Comparison of ENCODE assay signal across 19 cellular contexts in genomic region chr1:38507563-38507962, GRCh38.
DNase-seq lines count a peak whose midpoint lies in the region; ATAC-seq, FAIRE-seq and TF ChIP-seq lines count a peak whose summit lies in the region.
"Had no signal": no experiment of that assay in that cellular context is flagged by ENCODE, and none has a peak within 500 bp of the region (broad histone marks: within the 10 kb centered on the region; RNA-seq: fewer than 3 reads in every experiment).

No MANE protein-coding gene starts in this region.

- H3K27me3 Mint-ChIP-seq in activated naive CD4-positive, alpha-beta T cell treated with anti-CD3 and anti-CD28 coated beads, Interleukin-2, amount 10 ng/mL, durations not matched to agents 7 days and 5 days, result peaks cover 50% of the 10 kb centered on the region

- H3K4me3 ChIP-seq in K562, result no peak overlapping the region
- H3K4me3 ChIP-seq: BLaER1 treated with 17β-estradiol and CSF1 and Interleukin-3, amounts not matched to agents 10 nM and 100 nM had no signal

- H3K9me1 ChIP-seq in K562 (ENCODE audit: control insufficient read depth, insufficient read depth, low read length), result no peaks in the 10 kb centered on the region

- intact Hi-C loops in K562 (cut with micrococcal nuclease), result loop anchor here (10.0 kb wide), 1 partner anchor 473 kb away; no protein-coding TSS in a partner anchor

- H3K4me2 ChIP-seq in K562 (ENCODE audit: insufficient read depth, low read length), result no peak overlapping the region; the same call in 1 of the 2 replicates

- TF ChIP-seq POLR2A in K562 (conservative IDR thresholded peaks at IDR 0.05), result no peak

- H4K20me1 ChIP-seq in K562 (replicated peaks; ENCODE audit: control insufficient read depth, insufficient read depth, low read length), result no peaks in the 10 kb centered on the region
- H4K20me1 ChIP-seq: BLaER1 treated with 17β-estradiol and CSF1 and Interleukin-3, amounts not matched to agents 10 nM and 100 nM had no signal

- no peak overlapping the region for H3K4me3 Mint-ChIP-seq in activated naive CD4-positive, alpha-beta T cell treated with anti-CD3 and anti-CD28 coated beads, Interleukin-2, amount 10 ng/mL, durations not matched to agents 7 days and 5 days
- H3K4me3 Mint-ChIP-seq: B cell; CD8-positive, alpha-beta T cell; H9; IgD-negative memory B cell had no signal

- H3K79me2 ChIP-seq in K562 (ENCODE audit: control insufficient read depth, insufficient read depth, low read length), result no peaks in the 10 kb centered on the region

- peaks cover 7 to 28% of the 10 kb centered on the region in 2 experiments; a peak in 4 of 5 replicates for H3K4me1 ChIP-seq in K562 (replicated peaks in 1 of 2; ENCODE audit: control insufficient read depth in 2 of 2, insufficient read depth in 2 of 2, low read length in 2 of 2)

- H3K36me3 ChIP-seq in K562 (ENCODE audit: control insufficient read depth, insufficient read depth, low read length), result no peaks in the 10 kb centered on the region
- H3K36me3 ChIP-seq: BLaER1 treated with 17β-estradiol and CSF1 and Interleukin-3, amounts not matched to agents 10 nM and 100 nM had no signal

- no peak overlapping the region for H3K9ac ChIP-seq in K562 (ENCODE audit: insufficient read depth in 1 of 2, low read depth in 2 of 2, low read length in 2 of 2)
- H3K9ac ChIP-seq: BLaER1 treated with 17β-estradiol and CSF1 and Interleukin-3, amounts not matched to agents 10 nM and 100 nM had no signal

- H3K9me3 Mint-ChIP-seq in activated naive CD4-positive, alpha-beta T cell treated with anti-CD3 and anti-CD28 coated beads, Interleukin-2, amount 10 ng/mL, durations not matched to agents 7 days and 5 days, result no peaks in the 10 kb centered on the region
- H3K9me3 Mint-ChIP-seq: CD8-positive, alpha-beta T cell; H9; IgD-negative memory B cell had no signal

- H3K9me3 ChIP-seq in K562 (replicated peaks; ENCODE audit: control insufficient read depth, insufficient read depth, low read depth, low read length), result no peaks in the 10 kb centered on the region
- H3K9me3 ChIP-seq: BLaER1 treated with 17β-estradiol and CSF1 and Interleukin-3, amounts not matched to agents 10 nM and 100 nM had no signal

- no peaks in the 10 kb centered on the region; a peak in 2 of 5 replicates for H3K27me3 ChIP-seq in K562 (ENCODE audit: control insufficient read depth in 2 of 2, insufficient read depth in 2 of 2, low read length in 2 of 2)
- H3K27me3 ChIP-seq: BLaER1 treated with 17β-estradiol and CSF1 and Interleukin-3, amounts not matched to agents 10 nM and 100 nM had no signal

- DNase-seq in NCI-H2171 treated with DMSO at 0.1 percent for 48 hours (lab: John Stamatoyannopoulos, UW) (peak; percentile 15), NCI-H2171 (lab: John Stamatoyannopoulos, UW) (no peak), K562 (ENCODE audit: extremely low read depth in 1 of 4, low spot score in 3 of 4) (no peak), HEK293T (ENCODE audit: extremely low spot score) (no peak)
- no peak for DNase-seq in activated naive CD4-positive, alpha-beta T cell treated with anti-CD3 and anti-CD28 coated beads, Interleukin-2, amount 10 ng/mL, durations not matched to agents 7 days and 5 days
- DNase-seq in activated naive CD4-positive, alpha-beta T cell (lab: John Stamatoyannopoulos, UW), result no peak
- DNase-seq: 8988T; Calu3; CD8-positive, alpha-beta T cell; DMS79 treated with DMSO at 0.1 percent for 48 hours; GF-D8; H9 had no signal

- no TSS peak for BruUV-seq in K562 (replicated peaks; lab: Mats Ljungman, UMichigan)

- no peaks in the 10 kb centered on the region for H3K36me3 Mint-ChIP-seq in activated naive CD4-positive, alpha-beta T cell treated with anti-CD3 and anti-CD28 coated beads, Interleukin-2, amount 10 ng/mL, durations not matched to agents 7 days and 5 days
- H3K36me3 Mint-ChIP-seq: CD8-positive, alpha-beta T cell; IgD-negative memory B cell had no signal

- no peak for TF ChIP-seq EP300 in K562 (IDR thresholded peaks at IDR 0.05; ENCODE audit: low read length)

- ATAC-seq in K562 (no peak), HG03565 (IDR thresholded peaks at IDR 0.05; ENCODE audit: unreplicated experiment) (no peak), HG02852 (IDR thresholded peaks at IDR 0.05; ENCODE audit: unreplicated experiment) (no peak)
- ATAC-seq: CD8-positive, alpha-beta T cell; HepG2 had no signal

- CTCF ChIA-PET in activated naive CD4-positive, alpha-beta T cell treated with anti-CD3 and anti-CD28 coated beads, Interleukin-2, amount 10 ng/mL, durations not matched to agents 7 days and 5 days (lab: Charles Lee), result no interaction called here
- CTCF ChIA-PET in K562 (lab: Yijun Ruan, JAX; ENCODE audit: low intra/inter-chr PET ratio), result no interaction called here
- CTCF ChIA-PET in HEK293T (lab: Yijun Ruan, JAX), result no interaction called here

- in situ Hi-C loops in K562 (cut with MboI), result no loop called here

- no peak for TF ChIP-seq RAD21 in K562 (CRISPR knock-in tag; conservative IDR thresholded peaks at IDR 0.05 in 1 of 2, IDR thresholded peaks at IDR 0.05 in 1 of 2)

- peak overlapping the region; percentile 69; the same call in 1 of the 2 replicates for H2AFZ ChIP-seq in K562 (ENCODE audit: low read depth, low read length)

- POLR2A ChIA-PET in K562 (lab: Yijun Ruan, JAX), result interaction anchor here (1.4 to 1.6 kb wide), 2 partner anchors 11 to 18 kb away, joined by 4 to 5 read pairs; no protein-coding TSS in a partner anchor
- POLR2A ChIA-PET in HEK293T (lab: Yijun Ruan, JAX), result no interaction called here

- no peak for FAIRE-seq in K562 (lab: Jason Lieb, UNC)
- FAIRE-seq: HepG2, HTR-8/SVneo had no signal

- WGBS in K562 (ENCODE audit: insufficient coverage, low coverage, missing lambda C conversion rate), result 63% methylated on average over 6 of the region's 6 CpGs

- no peaks in the 10 kb centered on the region for H3K4me1 Mint-ChIP-seq in activated naive CD4-positive, alpha-beta T cell treated with anti-CD3 and anti-CD28 coated beads, Interleukin-2, amount 10 ng/mL, durations not matched to agents 7 days and 5 days

- TF ChIP-seq CTCF in K562 (IDR thresholded peaks at IDR 0.05 in 2 of 3, conservative IDR thresholded peaks at IDR 0.05 in 1 of 3; ENCODE audit: insufficient read depth in 2 of 3, low read depth in 1 of 3, low read length in 3 of 3), result no peak

- peak overlapping the region; percentile 33 for H3K27ac Mint-ChIP-seq in activated naive CD4-positive, alpha-beta T cell treated with anti-CD3 and anti-CD28 coated beads, Interleukin-2, amount 10 ng/mL, durations not matched to agents 7 days and 5 days
- H3K27ac Mint-ChIP-seq: B cell; CD8-positive, alpha-beta T cell had no signal

- no peak overlapping the region for H3K27ac ChIP-seq in K562 (ENCODE audit: extremely low read depth, low read depth, low read length)
- H3K27ac ChIP-seq: BLaER1 treated with 17β-estradiol and CSF1 and Interleukin-3, amounts not matched to agents 10 nM and 100 nM had no signal

TF ChIP-seq in K562, 482 proteins besides CTCF, POLR2A, EP300 and RAD21 (continues in another document):
- no peak for TF ChIP-seq NR4A1 (CRISPR knock-in tag; IDR thresholded peaks at IDR 0.05)
- TF ChIP-seq NR4A1 (tag; IDR thresholded peaks at IDR 0.05), result no peak
- no peak for TF ChIP-seq NR2C2 (CRISPR knock-in tag; IDR thresholded peaks at IDR 0.05)
- no peak for TF ChIP-seq NR2C2 (tag; IDR thresholded peaks at IDR 0.05)
- TF ChIP-seq TEAD2 (tag; IDR thresholded peaks at IDR 0.05), result no peak
- TF ChIP-seq HNRNPK (IDR thresholded peaks at IDR 0.05; ENCODE audit: low read depth, low read length, poor library complexity, severe bottlenecking), result no peak
- TF ChIP-seq NFIC (IDR thresholded peaks at IDR 0.05), result peak; percentile 94
- no peak for TF ChIP-seq SIX5 (IDR thresholded peaks at IDR 0.05; ENCODE audit: borderline replicate concordance in 1 of 2, insufficient read depth in 1 of 2, low read depth in 1 of 2, low read length in 2 of 2)
- peak; percentile 39; the same call in 1 of the 2 replicates for TF ChIP-seq NFIX (CRISPR knock-in tag; IDR thresholded peaks at IDR 0.05; ENCODE audit: low read depth)
- TF ChIP-seq THRA (IDR thresholded peaks at IDR 0.05), result no peak

TF ChIP-seq in HEK293T, 16 proteins besides CTCF, POLR2A, EP300 and RAD21:
- TF ChIP-seq TARDBP (IDR thresholded peaks at IDR 0.05), result no peak
- no peak for TF ChIP-seq HDGF (IDR thresholded peaks at IDR 0.05; ENCODE audit: borderline replicate concordance)
- no peak for TF ChIP-seq FOXA1 (IDR thresholded peaks at IDR 0.05)
- TF ChIP-seq CTBP1 (IDR thresholded peaks at IDR 0.05; ENCODE audit: borderline replicate concordance), result no peak
- TF ChIP-seq BHLHE40 (IDR thresholded peaks at IDR 0.05; ENCODE audit: borderline replicate concordance), result no peak
- TF ChIP-seq LEF1 (IDR thresholded peaks at IDR 0.05; ENCODE audit: borderline replicate concordance), result no peak
- no peak for TF ChIP-seq ARNT (IDR thresholded peaks at IDR 0.05)
- TF ChIP-seq FOXK2 (IDR thresholded peaks at IDR 0.05), result no peak
- TF ChIP-seq SP1 (IDR thresholded peaks at IDR 0.05), result no peak
- no peak for TF ChIP-seq SUZ12 (IDR thresholded peaks at IDR 0.05)
- no peak for TF ChIP-seq FOXM1 (IDR thresholded peaks at IDR 0.05; ENCODE audit: borderline replicate concordance)
